Comparison of ENCODE assay signal across 10 cellular contexts in the genomic region with DNA sequence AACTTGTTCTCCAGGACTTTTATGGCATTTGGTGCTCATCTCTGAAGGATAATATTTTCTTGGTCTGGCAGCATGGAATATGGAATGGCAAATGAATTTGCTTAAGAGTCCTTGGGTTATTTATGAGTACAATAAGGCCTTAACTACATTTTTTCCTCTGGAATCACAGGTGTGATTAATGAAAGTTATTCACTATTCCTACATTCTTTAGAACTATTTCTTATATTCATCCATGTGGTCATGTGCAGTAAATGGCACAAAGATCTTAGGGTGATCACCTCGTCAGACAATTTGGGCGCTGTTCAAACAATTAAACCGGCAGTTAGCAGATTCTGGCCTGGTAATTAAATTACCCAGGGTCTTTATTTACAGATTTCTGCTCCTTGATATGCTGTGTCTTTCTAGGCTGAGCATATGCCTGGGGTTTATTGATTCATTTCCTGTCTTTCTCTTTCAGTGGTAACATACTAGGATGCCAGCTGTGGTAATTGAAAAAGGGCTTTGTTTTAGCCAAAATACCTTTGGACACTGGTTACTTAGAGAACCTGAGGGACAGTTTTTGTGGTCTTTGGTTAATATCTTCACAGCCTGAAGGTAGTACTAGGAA. TPM values are rescaled to one million over a fixed set of nuclear protein-coding genes. Genes with fewer than 3 reads are reported as not detected.
A peak's percentile ranks its signal among the peaks of the same experiment; 100 is the strongest.
DNase-seq lines count a peak whose midpoint lies in the region; ATAC-seq and TF ChIP-seq lines count a peak whose summit lies in the region.
"Had no signal": no experiment of that assay in that cellular context is flagged by ENCODE, and none has a peak within 500 bp of the region (broad histone marks: within the 10 kb centered on the region; RNA-seq: fewer than 3 reads in every experiment).

No MANE protein-coding gene starts in this region.

- H3K27ac ChIP-seq in GM23248 (peak overlapping the region; percentile 41), colonic mucosa (peak overlapping the region; percentile 61)

- H3K36me3 ChIP-seq in GM23248 (ENCODE audit: low read depth): peaks cover 7% of the 10 kb centered on the region; the same call in 1 of the 2 replicates
- H3K36me3 ChIP-seq in colonic mucosa: no peaks in the 10 kb centered on the region

- H3K9me3 ChIP-seq in GM23248 (ENCODE audit: low read depth) (no peaks in the 10 kb centered on the region), colonic mucosa (no peaks in the 10 kb centered on the region)

- H3K4me1 ChIP-seq in GM23248 (ENCODE audit: insufficient read depth): peaks cover 76% of the 10 kb centered on the region
- H3K4me1 ChIP-seq in colonic mucosa: peaks cover 6% of the 10 kb centered on the region

- no peaks in the 10 kb centered on the region for H4K20me1 ChIP-seq in GM23248 (ENCODE audit: insufficient read depth)

- no peak overlapping the region for H3K9ac ChIP-seq in GM23248
- H3K9ac ChIP-seq in colonic mucosa (ENCODE audit: low read depth in 2 of 2, low read length in 2 of 2): no peak overlapping the region

- intact Hi-C loops in colonic mucosa (cut with DNase I): no loop called here

- no peak overlapping the region for H3K4me3 ChIP-seq in GM23248
- H3K4me3 ChIP-seq in colonic mucosa: no peak overlapping the region

- TF ChIP-seq CTCF in colonic mucosa (IDR thresholded peaks at IDR 0.05): no peak

- H3K4me2 ChIP-seq in GM23248 (ENCODE audit: unreplicated experiment): peak overlapping the region; percentile 46

- peaks cover 53% of the 10 kb centered on the region for H3K79me2 ChIP-seq in GM23248 (ENCODE audit: insufficient read depth)

- H3K9me2 ChIP-seq in GM23248 (ENCODE audit: insufficient read depth): no peaks in the 10 kb centered on the region

- in situ Hi-C loops in GM23248 (cut with MboI): loop anchor here (10.0 kb wide), 1 partner anchor 59 kb away; no protein-coding TSS in a partner anchor

- H2AFZ ChIP-seq in GM23248: no peak overlapping the region

- 24 to 40% methylated on average over 3 of the region's 3 CpGs for WGBS in GM23248 (ENCODE audit: low coverage in 1 of 2, low lambda C conversion rate in 2 of 2, missing lambda C conversion rate in 2 of 2), 2 experiments

- H3F3A ChIP-seq in GM23248 (ENCODE audit: insufficient read depth): peaks cover 89% of the 10 kb centered on the region

- H3K27me3 ChIP-seq in GM23248 (replicated peaks; ENCODE audit: insufficient read depth) (no peaks in the 10 kb centered on the region), colonic mucosa (no peaks in the 10 kb centered on the region)

- ATAC-seq in GM21447 (IDR thresholded peaks at IDR 0.05; ENCODE audit: unreplicated experiment) (no peak), GM18873 (IDR thresholded peaks at IDR 0.05; ENCODE audit: low FRiP score, unreplicated experiment) (no peak)

- DNase-seq in GM23248 (peak; percentile 49), NCI-H69 (lab: John Stamatoyannopoulos, UW) (peak; percentile 89), colonic mucosa (no peak), pulmonary artery endothelial cell (ENCODE audit: low read depth, low spot score) (peak; percentile 20), NCI-H524 treated with DMSO at 0.1 percent for 48 hours (lab: John Stamatoyannopoulos, UW) (no peak), OCI-M2 (lab: John Stamatoyannopoulos, UW; ENCODE audit: unreplicated experiment) (no peak)
- DNase-seq: kidney, MV-4-11 had no signal

RNA-seq across cellular contexts. Expression of a gene that starts 31.6 kb away (rescaled TPM):
- 14.7 and 14.8 TPM in 2 replicates for total RNA-seq in GM23248 (2014; rRNA removed; shearing (Covaris generic))
- polyA plus RNA-seq in GM23248 (2016; fragmentation: Nextera tagmentation; extraction: Ambion mirVana): 5.9 and 6.2 TPM in 2 replicates
- total RNA-seq in colonic mucosa (10 to 100 TPM; 16.2 to 21.3 TPM), pulmonary artery endothelial cell (6.6 and 8.1 TPM in 2 replicates)

Comparison
In these comparisons a context has a peak if more than half of its experiments do, and no peak if none do; other contexts are left out.
1. DNase-seq: peak in GM23248 (single experiment), NCI-H69 (single experiment) and pulmonary artery endothelial cell (single experiment); none in colonic mucosa (single experiment), NCI-H524 treated with DMSO at 0.1 percent for 48 hours (single experiment) and OCI-M2 (single experiment).